In genomic region chr1:229981736-229982135, GRCh38 we compare ENCODE assay signal across 8 cellular contexts.
"Had no signal": no experiment of that assay in that cellular context is flagged by ENCODE, and none has a peak within 500 bp of the region (broad histone marks: within the 10 kb centered on the region; RNA-seq: fewer than 3 reads in every experiment).

No MANE protein-coding gene starts in this region.

- DNase-seq: GDM1, GF-D8 had no signal

- ATAC-seq: GM12878 had no signal

- H3K4me3 ChIP-seq: GM12878 had no signal

- FAIRE-seq: G401.6, GM12878, GM12891, GM12892, GM18507, GM19239 had no signal
